In the genomic region with DNA sequence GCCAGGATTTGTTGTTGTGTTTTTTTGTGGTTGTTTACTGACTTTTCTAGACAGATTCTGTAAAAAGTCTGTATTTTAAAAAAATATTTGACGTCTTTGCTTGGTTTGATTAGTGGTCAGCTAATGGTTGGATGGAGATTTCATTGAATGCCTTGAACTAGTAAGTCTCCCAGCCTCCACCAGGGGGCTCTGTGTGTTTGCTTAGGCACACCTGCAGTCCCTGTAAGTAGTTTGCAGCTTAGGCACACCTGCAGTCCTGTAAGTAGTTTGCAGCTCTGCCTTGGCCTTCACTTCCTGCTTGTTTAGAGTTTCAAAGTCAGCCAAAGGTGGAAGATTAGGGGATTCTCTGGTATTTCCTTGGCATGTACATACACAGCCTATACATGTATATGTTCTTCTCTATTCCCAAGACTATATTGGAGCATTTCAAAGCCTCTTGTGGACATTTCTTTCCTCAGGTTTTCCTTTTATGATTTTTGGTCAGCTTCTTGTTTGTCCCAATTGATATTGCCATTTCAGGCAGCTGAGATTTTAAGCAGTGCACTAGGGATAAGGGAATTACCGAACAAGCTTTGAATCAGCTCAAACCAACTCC, we compare ENCODE assay signal across 9 cellular contexts.
A peak's percentile ranks its signal among the peaks of the same experiment; 100 is the strongest.
DNase-seq lines count a peak whose midpoint lies in the region; ATAC-seq and TF ChIP-seq lines count a peak whose summit lies in the region.
"Had no signal": no experiment of that assay in that cellular context is flagged by ENCODE, and none has a peak within 500 bp of the region (broad histone marks: within the 10 kb centered on the region; RNA-seq: fewer than 3 reads in every experiment).

No MANE protein-coding gene starts in this region.

- peaks cover 57% of the 10 kb centered on the region for H3K4me1 Mint-ChIP-seq in central memory CD8-positive, alpha-beta T cell

- peak; percentile 60 to 81 for TF ChIP-seq RAD21 in liver (IDR thresholded peaks at IDR 0.05)

- H3K36me3 ChIP-seq in HEK293 (ENCODE audit: control insufficient read depth in 2 of 2, insufficient read depth in 1 of 2, low read length in 2 of 2), result no peaks in the 10 kb centered on the region
- H3K36me3 ChIP-seq in liver (ENCODE audit: control insufficient read depth in 4 of 4, insufficient read depth in 3 of 4, low read depth in 1 of 4, low read length in 3 of 4), result no peaks in the 10 kb centered on the region

- POLR2A ChIA-PET in HEK293 (lab: Yijun Ruan, JAX), result interaction anchor here (0.6 kb wide), 1 partner anchor 62 kb away, joined by 7 read pairs; no protein-coding TSS in a partner anchor

- H3K9me3 Mint-ChIP-seq in central memory CD8-positive, alpha-beta T cell, result no peaks in the 10 kb centered on the region

- H3K4me3 ChIP-seq in HEK293 (ENCODE audit: low read depth, low read length) (no peak overlapping the region), liver (ENCODE audit: low read depth in 1 of 3, low read length in 3 of 3) (no peak overlapping the region)
- H3K4me3 ChIP-seq: BLaER1 had no signal

- H3K36me3 Mint-ChIP-seq in central memory CD8-positive, alpha-beta T cell (ENCODE audit: insufficient read depth), result peaks cover 7% of the 10 kb centered on the region

- WGBS in liver, result 69% methylated on average over 2 of the region's 2 CpGs

- no peaks in the 10 kb centered on the region for H3K27me3 Mint-ChIP-seq in central memory CD8-positive, alpha-beta T cell

- CTCF ChIA-PET in HEK293 (lab: Yijun Ruan, JAX), result interaction anchor here (0.5 to 4.3 kb wide), 39 partner anchors 9 to 963 kb away, joined by 3 to 32 read pairs (median 5); no protein-coding TSS in a partner anchor

- DNase-seq in NCI-H1092 treated with DMSO at 0.1 percent for 48 hours (lab: John Stamatoyannopoulos, UW), result peak; percentile 18
- no peak for DNase-seq in NCI-H1092 (lab: John Stamatoyannopoulos, UW)
- DNase-seq in M059J (ENCODE audit: low read depth), result peak; percentile 48
- peak; percentile 33 to 55 (median 36) for DNase-seq in activated CD4-positive, CD25-positive, alpha-beta regulatory T cell (lab: John Stamatoyannopoulos, UW)
- peak; percentile 36 to 47 for DNase-seq in central memory CD8-positive, alpha-beta T cell (ENCODE audit: low spot score in 2 of 2)
- peak; percentile 34 to 53 for DNase-seq in stimulated activated CD8-positive, alpha-beta memory T cell treated with anti-CD3 and anti-CD28 coated beads, Interleukin-2, amount 100 ng/mL, for 48 hours (ENCODE audit: low read depth in 2 of 2)

- TF ChIP-seq CTCF in HEK293 (tag by site-specific recombination; IDR thresholded peaks at IDR 0.05) (peak; percentile 53; the same call in 1 of the 2 replicates), liver (IDR thresholded peaks at IDR 0.05; ENCODE audit: low read depth, low read length, missing input control) (peak; percentile 58)

- no peak overlapping the region for H3K27ac ChIP-seq in HEK293 (ENCODE audit: extremely low read depth, low read depth, low read length)
- no peak overlapping the region for H3K27ac ChIP-seq in liver (ENCODE audit: low read depth in 1 of 2, low read length in 2 of 2)
- H3K27ac ChIP-seq: BLaER1 had no signal

- H3K4me1 ChIP-seq in HEK293 (ENCODE audit: control insufficient read depth, insufficient read depth, low read length), result 0 out of 2 replicates have a peak, but pooled peaks cover 2% of the 10 kb centered on the region
- H3K4me1 ChIP-seq in liver (ENCODE audit: control insufficient read depth in 4 of 4, insufficient read depth in 4 of 4, low read length in 3 of 4), result no peaks in the 10 kb centered on the region

- H3K27ac Mint-ChIP-seq in central memory CD8-positive, alpha-beta T cell (ENCODE audit: low read depth), result peak overlapping the region; percentile 9

- H3K9me3 ChIP-seq in HEK293 (ENCODE audit: control insufficient read depth, insufficient read depth, low read depth, low read length) (no peaks in the 10 kb centered on the region), liver (ENCODE audit: control insufficient read depth in 4 of 4, low read length in 3 of 4) (no peaks in the 10 kb centered on the region)
- H3K9me3 ChIP-seq: BLaER1 had no signal

- H3K27me3 ChIP-seq in liver (ENCODE audit: control insufficient read depth in 4 of 4, insufficient read depth in 4 of 4, low read length in 3 of 4), result no peaks in the 10 kb centered on the region
- H3K27me3 ChIP-seq: BLaER1 had no signal

- no peak overlapping the region for H3K4me3 Mint-ChIP-seq in central memory CD8-positive, alpha-beta T cell

- peak; percentile 80 for ATAC-seq in central memory CD8-positive, alpha-beta T cell (replicated peaks; ENCODE audit: extremely low read depth, poor library complexity, severe bottlenecking)

- no peak overlapping the region for H3K9ac ChIP-seq in liver (ENCODE audit: low read depth in 1 of 2, low read length in 2 of 2)
- H3K9ac ChIP-seq: BLaER1 had no signal

TF ChIP-seq in HEK293, 187 proteins besides CTCF, POLR2A, EP300 and RAD21 (continues in another document):
- TF ChIP-seq, protein P1, sequence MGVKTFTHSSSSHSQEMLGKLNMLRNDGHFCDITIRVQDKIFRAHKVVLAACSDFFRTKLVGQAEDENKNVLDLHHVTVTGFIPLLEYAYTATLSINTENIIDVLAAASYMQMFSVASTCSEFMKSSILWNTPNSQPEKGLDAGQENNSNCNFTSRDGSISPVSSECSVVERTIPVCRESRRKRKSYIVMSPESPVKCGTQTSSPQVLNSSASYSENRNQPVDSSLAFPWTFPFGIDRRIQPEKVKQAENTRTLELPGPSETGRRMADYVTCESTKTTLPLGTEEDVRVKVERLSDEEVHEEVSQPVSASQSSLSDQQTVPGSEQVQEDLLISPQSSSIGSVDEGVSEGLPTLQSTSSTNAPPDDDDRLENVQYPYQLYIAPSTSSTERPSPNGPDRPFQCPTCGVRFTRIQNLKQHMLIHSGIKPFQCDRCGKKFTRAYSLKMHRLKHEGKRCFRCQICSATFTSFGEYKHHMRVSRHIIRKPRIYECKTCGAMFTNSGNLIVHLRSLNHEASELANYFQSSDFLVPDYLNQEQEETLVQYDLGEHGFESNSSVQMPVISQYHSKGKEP (tag by site-specific recombination; IDR thresholded peaks at IDR 0.05), result no peak
- TF ChIP-seq ZNF549 (tag by site-specific recombination; IDR thresholded peaks at IDR 0.05) (no peak), ZFHX2 (tag by site-specific recombination; conservative IDR thresholded peaks at IDR 0.05) (no peak), ZNF561 (tag by site-specific recombination; IDR thresholded peaks at IDR 0.05; ENCODE audit: borderline replicate concordance) (no peak), ZNF2 (tag by site-specific recombination; IDR thresholded peaks at IDR 0.05) (peak; percentile 99), SETDB1 (IDR thresholded peaks at IDR 0.05; ENCODE audit: insufficient read length, low read length) (peak; percentile 20), ZNF654 (tag by site-specific recombination; IDR thresholded peaks at IDR 0.05; ENCODE audit: low read depth) (peak; percentile 31; the same call in 1 of the 2 replicates)
- TF ChIP-seq, protein P2, sequence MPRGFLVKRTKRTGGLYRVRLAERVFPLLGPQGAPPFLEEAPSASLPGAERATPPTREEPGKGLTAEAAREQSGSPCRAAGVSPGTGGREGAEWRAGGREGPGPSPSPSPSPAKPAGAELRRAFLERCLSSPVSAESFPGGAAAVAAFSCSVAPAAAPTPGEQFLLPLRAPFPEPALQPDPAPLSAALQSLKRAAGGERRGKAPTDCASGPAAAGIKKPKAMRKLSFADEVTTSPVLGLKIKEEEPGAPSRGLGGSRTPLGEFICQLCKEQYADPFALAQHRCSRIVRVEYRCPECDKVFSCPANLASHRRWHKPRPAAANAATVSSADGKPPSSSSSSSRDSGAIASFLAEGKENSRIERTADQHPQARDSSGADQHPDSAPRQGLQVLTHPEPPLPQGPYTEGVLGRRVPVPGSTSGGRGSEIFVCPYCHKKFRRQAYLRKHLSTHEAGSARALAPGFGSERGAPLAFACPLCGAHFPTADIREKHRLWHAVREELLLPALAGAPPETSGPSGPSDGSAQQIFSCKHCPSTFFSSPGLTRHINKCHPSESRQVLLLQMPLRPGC (tag by site-specific recombination; IDR thresholded peaks at IDR 0.05), result no peak

TF ChIP-seq in liver, 16 proteins besides CTCF, POLR2A, EP300 and RAD21:
- TF ChIP-seq, protein P3, sequence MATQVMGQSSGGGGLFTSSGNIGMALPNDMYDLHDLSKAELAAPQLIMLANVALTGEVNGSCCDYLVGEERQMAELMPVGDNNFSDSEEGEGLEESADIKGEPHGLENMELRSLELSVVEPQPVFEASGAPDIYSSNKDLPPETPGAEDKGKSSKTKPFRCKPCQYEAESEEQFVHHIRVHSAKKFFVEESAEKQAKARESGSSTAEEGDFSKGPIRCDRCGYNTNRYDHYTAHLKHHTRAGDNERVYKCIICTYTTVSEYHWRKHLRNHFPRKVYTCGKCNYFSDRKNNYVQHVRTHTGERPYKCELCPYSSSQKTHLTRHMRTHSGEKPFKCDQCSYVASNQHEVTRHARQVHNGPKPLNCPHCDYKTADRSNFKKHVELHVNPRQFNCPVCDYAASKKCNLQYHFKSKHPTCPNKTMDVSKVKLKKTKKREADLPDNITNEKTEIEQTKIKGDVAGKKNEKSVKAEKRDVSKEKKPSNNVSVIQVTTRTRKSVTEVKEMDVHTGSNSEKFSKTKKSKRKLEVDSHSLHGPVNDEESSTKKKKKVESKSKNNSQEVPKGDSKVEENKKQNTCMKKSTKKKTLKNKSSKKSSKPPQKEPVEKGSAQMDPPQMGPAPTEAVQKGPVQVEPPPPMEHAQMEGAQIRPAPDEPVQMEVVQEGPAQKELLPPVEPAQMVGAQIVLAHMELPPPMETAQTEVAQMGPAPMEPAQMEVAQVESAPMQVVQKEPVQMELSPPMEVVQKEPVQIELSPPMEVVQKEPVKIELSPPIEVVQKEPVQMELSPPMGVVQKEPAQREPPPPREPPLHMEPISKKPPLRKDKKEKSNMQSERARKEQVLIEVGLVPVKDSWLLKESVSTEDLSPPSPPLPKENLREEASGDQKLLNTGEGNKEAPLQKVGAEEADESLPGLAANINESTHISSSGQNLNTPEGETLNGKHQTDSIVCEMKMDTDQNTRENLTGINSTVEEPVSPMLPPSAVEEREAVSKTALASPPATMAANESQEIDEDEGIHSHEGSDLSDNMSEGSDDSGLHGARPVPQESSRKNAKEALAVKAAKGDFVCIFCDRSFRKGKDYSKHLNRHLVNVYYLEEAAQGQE (IDR thresholded peaks at IDR 0.05), result no peak
- TF ChIP-seq HNF4A (conservative IDR thresholded peaks at IDR 0.05), result no peak
